11 cellular contexts compared by ENCODE assay signal in the genomic region with DNA sequence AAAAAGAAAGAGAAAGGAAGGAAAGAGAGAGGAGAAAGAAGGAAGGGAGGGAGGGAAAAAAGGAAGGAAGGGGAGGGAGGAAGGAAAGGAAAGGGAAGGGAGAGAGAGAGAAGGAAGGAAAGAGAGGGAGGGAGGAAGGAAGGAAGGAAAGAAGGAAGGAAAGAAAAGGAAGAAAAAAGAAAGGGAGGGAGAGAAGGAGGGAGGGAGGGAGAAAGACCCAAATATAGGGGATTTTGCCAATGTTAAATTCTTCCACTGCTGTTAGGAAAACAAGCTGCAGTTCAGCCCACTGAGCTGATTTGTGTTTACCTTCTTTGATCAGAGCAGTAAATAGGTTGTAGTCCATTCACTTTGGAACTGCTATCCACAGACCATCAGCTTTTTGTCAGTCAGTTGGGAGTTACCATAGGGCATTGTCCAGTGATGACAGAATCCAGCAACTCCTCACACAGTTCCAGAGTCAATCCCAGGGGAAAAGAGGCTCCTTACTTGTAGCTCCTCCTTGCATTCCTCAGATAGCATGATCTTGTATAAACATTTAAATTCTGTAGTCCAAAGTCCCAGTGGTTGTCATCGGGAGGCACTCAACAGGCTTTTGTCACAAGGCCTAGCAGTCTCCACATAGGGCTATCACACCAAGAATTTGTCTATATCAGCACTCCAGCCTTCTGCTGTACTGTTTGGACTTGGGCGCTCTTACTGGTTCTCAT. TPM values are rescaled to one million over a fixed set of nuclear protein-coding genes. Genes with fewer than 3 reads are reported as not detected.
DNase-seq lines count a peak whose midpoint lies in the region; ATAC-seq and TF ChIP-seq lines count a peak whose summit lies in the region.
"Had no signal": no experiment of that assay in that cellular context is flagged by ENCODE, and none has a peak within 500 bp of the region (broad histone marks: within the 10 kb centered on the region; RNA-seq: fewer than 3 reads in every experiment).

No MANE protein-coding gene starts in this region.

- H3K27me3 Mint-ChIP-seq in GM23338 (ENCODE audit: insufficient read depth, low read depth, poor library complexity): no peaks in the 10 kb centered on the region
- H3K27me3 Mint-ChIP-seq in naive thymus-derived CD8-positive, alpha-beta T cell: no peaks in the 10 kb centered on the region

- no peaks in the 10 kb centered on the region for H3K79me2 ChIP-seq in GM23338 (replicated peaks; ENCODE audit: insufficient read depth)

- 0 out of 2 replicates have a peak, but pooled peaks cover 7% of the 10 kb centered on the region for H3K36me3 ChIP-seq in GM23338 (ENCODE audit: insufficient read depth)

- DNase-seq in GM23338 (ENCODE audit: low spot score): peak; percentile 20
- DNase-seq in cardiac fibroblast (ENCODE audit: low read depth in 2 of 2): peak; percentile 79 to 85
- DNase-seq in left lobe of liver (ENCODE audit: low spot score): no peak
- DNase-seq in stromal cell of bone marrow (ENCODE audit: low read depth): peak; percentile 62
- DNase-seq in NCI-H2029 treated with DMSO at 0.1 percent for 48 hours (lab: John Stamatoyannopoulos, UW): no peak
- DNase-seq in putamen (ENCODE audit: low spot score): no peak
- DNase-seq in C1 segment of cervical spinal cord (lab: John Stamatoyannopoulos, UW): no peak
- DNase-seq in naive thymus-derived CD8-positive, alpha-beta T cell: no peak
- DNase-seq: activated naive CD4-positive, alpha-beta T cell treated with Interleukin-2 at 50 U/mL for 16 hours; stimulated activated CD4-positive, alpha-beta T cell treated with anti-CD3 and anti-CD28 coated beads, Interleukin-4, amount 100 ng/mL, for 1 hour had no signal

- H3K27ac Mint-ChIP-seq in GM23338: no peak overlapping the region
- peak overlapping the region in 2 of 10 donors; percentile 19 to 31 for H3K27ac Mint-ChIP-seq in naive thymus-derived CD8-positive, alpha-beta T cell

- no peak overlapping the region for H3K4me2 ChIP-seq in GM23338

- H4K20me1 ChIP-seq in GM23338 (replicated peaks; ENCODE audit: insufficient read depth): no peaks in the 10 kb centered on the region

- no peak overlapping the region for H3K27ac ChIP-seq in GM23338 (ENCODE audit: low read depth)
- H3K27ac ChIP-seq: vagina had no signal

- H2AFZ ChIP-seq in GM23338: no peak overlapping the region

- H3K36me3 Mint-ChIP-seq in GM23338 (ENCODE audit: low read depth): no peaks in the 10 kb centered on the region
- H3K36me3 Mint-ChIP-seq in naive thymus-derived CD8-positive, alpha-beta T cell: peaks cover 1 to 75% (median 28%) of the 10 kb centered on the region in 3 donors

- no peaks in the 10 kb centered on the region for H3F3A ChIP-seq in GM23338 (replicated peaks; ENCODE audit: low read depth)

- H3K4me1 ChIP-seq in GM23338 (ENCODE audit: insufficient read depth): no peaks in the 10 kb centered on the region
- H3K4me1 ChIP-seq: vagina had no signal

- POLR2A ChIA-PET in naive thymus-derived CD8-positive, alpha-beta T cell (lab: Charles Lee): interaction anchor here (0.7 kb wide), 1 partner anchor 16 kb away, joined by 6 read pairs; no protein-coding TSS in a partner anchor

- H3K4me3 Mint-ChIP-seq in GM23338: no peak overlapping the region
- no peak overlapping the region for H3K4me3 Mint-ChIP-seq in naive thymus-derived CD8-positive, alpha-beta T cell

- ATAC-seq in GM23338 (no peak), left lobe of liver (peak; percentile 80)
- ATAC-seq in naive thymus-derived CD8-positive, alpha-beta T cell: no peak

- TF ChIP-seq CTCF in GM23338 (conservative IDR thresholded peaks at IDR 0.05; ENCODE audit: low read depth in 2 of 2) (no peak), cardiac fibroblast (IDR thresholded peaks at IDR 0.05; ENCODE audit: low read depth, low read length) (no peak)

- H3K4me3 ChIP-seq in GM23338 (no peak overlapping the region), cardiac fibroblast (replicated peaks in 1 of 2; ENCODE audit: low read depth in 2 of 2, low read length in 2 of 2) (no peak overlapping the region)
- H3K4me3 ChIP-seq: vagina had no signal

- no peaks in the 10 kb centered on the region for H3K9me2 ChIP-seq in GM23338 (ENCODE audit: insufficient read depth)

- H3K9me3 Mint-ChIP-seq in GM23338: no peaks in the 10 kb centered on the region
- no peaks in the 10 kb centered on the region for H3K9me3 Mint-ChIP-seq in naive thymus-derived CD8-positive, alpha-beta T cell

- no peaks in the 10 kb centered on the region for H3K4me1 Mint-ChIP-seq in GM23338
- peaks cover 0 to 2% (median 0%) of the 10 kb centered on the region in 4 donors for H3K4me1 Mint-ChIP-seq in naive thymus-derived CD8-positive, alpha-beta T cell

- no peaks in the 10 kb centered on the region for H3K27me3 ChIP-seq in GM23338 (ENCODE audit: insufficient read depth)
- H3K27me3 ChIP-seq: vagina had no signal

TF ChIP-seq in GM23338, 12 proteins besides CTCF, POLR2A, EP300 and RAD21 (continues in another document):
- TF ChIP-seq, protein P1, sequence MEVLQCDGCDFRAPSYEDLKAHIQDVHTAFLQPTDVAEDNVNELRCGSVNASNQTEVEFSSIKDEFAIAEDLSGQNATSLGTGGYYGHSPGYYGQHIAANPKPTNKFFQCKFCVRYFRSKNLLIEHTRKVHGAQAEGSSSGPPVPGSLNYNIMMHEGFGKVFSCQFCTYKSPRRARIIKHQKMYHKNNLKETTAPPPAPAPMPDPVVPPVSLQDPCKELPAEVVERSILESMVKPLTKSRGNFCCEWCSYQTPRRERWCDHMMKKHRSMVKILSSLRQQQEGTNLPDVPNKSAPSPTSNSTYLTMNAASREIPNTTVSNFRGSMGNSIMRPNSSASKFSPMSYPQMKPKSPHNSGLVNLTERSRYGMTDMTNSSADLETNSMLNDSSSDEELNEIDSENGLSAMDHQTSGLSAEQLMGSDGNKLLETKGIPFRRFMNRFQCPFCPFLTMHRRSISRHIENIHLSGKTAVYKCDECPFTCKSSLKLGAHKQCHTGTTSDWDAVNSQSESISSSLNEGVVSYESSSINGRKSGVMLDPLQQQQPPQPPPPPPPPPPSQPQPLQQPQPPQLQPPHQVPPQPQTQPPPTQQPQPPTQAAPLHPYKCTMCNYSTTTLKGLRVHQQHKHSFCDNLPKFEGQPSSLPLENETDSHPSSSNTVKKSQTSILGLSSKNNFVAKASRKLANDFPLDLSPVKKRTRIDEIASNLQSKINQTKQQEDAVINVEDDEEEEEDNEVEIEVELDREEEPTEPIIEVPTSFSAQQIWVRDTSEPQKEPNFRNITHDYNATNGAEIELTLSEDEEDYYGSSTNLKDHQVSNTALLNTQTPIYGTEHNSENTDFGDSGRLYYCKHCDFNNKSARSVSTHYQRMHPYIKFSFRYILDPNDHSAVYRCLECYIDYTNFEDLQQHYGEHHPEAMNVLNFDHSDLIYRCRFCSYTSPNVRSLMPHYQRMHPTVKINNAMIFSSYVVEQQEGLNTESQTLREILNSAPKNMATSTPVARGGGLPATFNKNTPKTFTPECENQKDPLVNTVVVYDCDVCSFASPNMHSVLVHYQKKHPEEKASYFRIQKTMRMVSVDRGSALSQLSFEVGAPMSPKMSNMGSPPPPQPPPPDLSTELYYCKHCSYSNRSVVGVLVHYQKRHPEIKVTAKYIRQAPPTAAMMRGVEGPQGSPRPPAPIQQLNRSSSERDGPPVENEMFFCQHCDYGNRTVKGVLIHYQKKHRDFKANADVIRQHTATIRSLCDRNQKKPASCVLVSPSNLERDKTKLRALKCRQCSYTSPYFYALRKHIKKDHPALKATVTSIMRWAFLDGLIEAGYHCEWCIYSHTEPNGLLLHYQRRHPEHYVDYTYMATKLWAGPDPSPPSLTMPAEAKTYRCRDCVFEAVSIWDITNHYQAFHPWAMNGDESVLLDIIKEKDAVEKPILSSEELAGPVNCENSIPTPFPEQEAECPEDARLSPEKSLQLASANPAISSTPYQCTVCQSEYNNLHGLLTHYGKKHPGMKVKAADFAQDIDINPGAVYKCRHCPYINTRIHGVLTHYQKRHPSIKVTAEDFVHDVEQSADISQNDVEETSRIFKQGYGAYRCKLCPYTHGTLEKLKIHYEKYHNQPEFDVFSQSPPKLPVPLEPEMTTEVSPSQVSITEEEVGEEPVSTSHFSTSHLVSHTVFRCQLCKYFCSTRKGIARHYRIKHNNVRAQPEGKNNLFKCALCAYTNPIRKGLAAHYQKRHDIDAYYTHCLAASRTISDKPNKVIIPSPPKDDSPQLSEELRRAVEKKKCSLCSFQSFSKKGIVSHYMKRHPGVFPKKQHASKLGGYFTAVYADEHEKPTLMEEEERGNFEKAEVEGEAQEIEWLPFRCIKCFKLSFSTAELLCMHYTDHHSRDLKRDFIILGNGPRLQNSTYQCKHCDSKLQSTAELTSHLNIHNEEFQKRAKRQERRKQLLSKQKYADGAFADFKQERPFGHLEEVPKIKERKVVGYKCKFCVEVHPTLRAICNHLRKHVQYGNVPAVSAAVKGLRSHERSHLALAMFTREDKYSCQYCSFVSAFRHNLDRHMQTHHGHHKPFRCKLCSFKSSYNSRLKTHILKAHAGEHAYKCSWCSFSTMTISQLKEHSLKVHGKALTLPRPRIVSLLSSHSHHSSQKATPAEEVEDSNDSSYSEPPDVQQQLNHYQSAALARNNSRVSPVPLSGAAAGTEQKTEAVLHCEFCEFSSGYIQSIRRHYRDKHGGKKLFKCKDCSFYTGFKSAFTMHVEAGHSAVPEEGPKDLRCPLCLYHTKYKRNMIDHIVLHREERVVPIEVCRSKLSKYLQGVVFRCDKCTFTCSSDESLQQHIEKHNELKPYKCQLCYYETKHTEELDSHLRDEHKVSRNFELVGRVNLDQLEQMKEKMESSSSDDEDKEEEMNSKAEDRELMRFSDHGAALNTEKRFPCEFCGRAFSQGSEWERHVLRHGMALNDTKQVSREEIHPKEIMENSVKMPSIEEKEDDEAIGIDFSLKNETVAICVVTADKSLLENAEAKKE (CRISPR knock-in tag; IDR thresholded peaks at IDR 0.05): no peak
- TF ChIP-seq ZNF114 (CRISPR knock-in tag; IDR thresholded peaks at IDR 0.05) (no peak), POLR2AphosphoS5 (IDR thresholded peaks at IDR 0.05; ENCODE audit: low read depth) (no peak), ZNF331 (CRISPR knock-in tag; IDR thresholded peaks at IDR 0.05; ENCODE audit: low read depth) (no peak)

RNA-seq across cellular contexts. Expression of a gene that starts 13.5 kb away (rescaled TPM):
- total RNA-seq in GM23338 (2014; rRNA removed; shearing (Covaris generic)): 50.5 and 53.8 TPM in 2 replicates
- 13.4 and 13.6 TPM in 2 replicates for polyA plus RNA-seq in GM23338 (2016; fragmentation: Nextera tagmentation; extraction: Ambion mirVana)
- 10.2 TPM for total RNA-seq in left lobe of liver
- total RNA-seq in naive thymus-derived CD8-positive, alpha-beta T cell: 10 to 100 TPM; 40.2 to 42.5 TPM
- 10 to 100 TPM; 27.8 to 37.8 (median 36.2) TPM for polyA plus RNA-seq in naive thymus-derived CD8-positive, alpha-beta T cell

RNA-seq across cellular contexts. Expression of a gene that starts 44.1 kb away (rescaled TPM):
- total RNA-seq in GM23338 (2014; rRNA removed; shearing (Covaris generic)): 9.0 and 13.7 TPM in 2 replicates
- 5.1 and 6.1 TPM in 2 replicates for polyA plus RNA-seq in GM23338 (2016; fragmentation: Nextera tagmentation; extraction: Ambion mirVana)
- 14.4 TPM for total RNA-seq in left lobe of liver
- total RNA-seq in naive thymus-derived CD8-positive, alpha-beta T cell: 10 to 100 TPM; 23.7 to 26.5 TPM
- 10 to 100 TPM in 2 of 3 donors, 1 to 10 TPM in 1; 9.2 to 12.3 (median 10.6) TPM for polyA plus RNA-seq in naive thymus-derived CD8-positive, alpha-beta T cell

RNA-seq across cellular contexts. Expression of a gene that starts 55.3 kb away (rescaled TPM):
- 19.3 and 32.4 TPM in 2 replicates for total RNA-seq in GM23338 (2014; rRNA removed; shearing (Covaris generic))
- 8.1 and 10.0 TPM in 2 replicates for polyA plus RNA-seq in GM23338 (2016; fragmentation: Nextera tagmentation; extraction: Ambion mirVana)
- 4.3 TPM for total RNA-seq in left lobe of liver
- 10 to 100 TPM; 53.3 to 57.9 TPM for total RNA-seq in naive thymus-derived CD8-positive, alpha-beta T cell
- 10 to 100 TPM; 14.1 to 48.5 (median 23.7) TPM for polyA plus RNA-seq in naive thymus-derived CD8-positive, alpha-beta T cell

Comparison
In these comparisons a context has a peak if more than half of its experiments do, and no peak if none do; other contexts are left out.
1. DNase-seq: peak in GM23338 (single experiment), cardiac fibroblast (2 of 2) and stromal cell of bone marrow (single experiment); none in left lobe of liver (single experiment), NCI-H2029 treated with DMSO at 0.1 percent for 48 hours (single experiment), putamen (single experiment), C1 segment of cervical spinal cord (0 of 14) and naive thymus-derived CD8-positive, alpha-beta T cell (0 of 10).